Comparison of ENCODE assay signal across 12 cellular contexts in genomic region chr5:177094224-177095087, GRCh38. TPM values are rescaled to one million over a fixed set of nuclear protein-coding genes. Genes with fewer than 3 reads are reported as not detected.
A peak's percentile ranks its signal among the peaks of the same experiment; 100 is the strongest.
DNase-seq lines count a peak whose midpoint lies in the region; ATAC-seq, FAIRE-seq and TF ChIP-seq lines count a peak whose summit lies in the region.
"Had no signal": no experiment of that assay in that cellular context is flagged by ENCODE, and none has a peak within 500 bp of the region (broad histone marks: within the 10 kb centered on the region; RNA-seq: fewer than 3 reads in every experiment).

No MANE protein-coding gene starts in this region.

- POLR2A ChIA-PET in A549 (lab: Yijun Ruan, JAX): no interaction called here

- WGBS in A549 (ENCODE audit: missing lambda C conversion rate): 64% methylated on average over 10 of the region's 12 CpGs

- no peaks in the 10 kb centered on the region for H3K9me3 ChIP-seq in A549
- H3K9me3 ChIP-seq in mucosa of rectum (ENCODE audit: control insufficient read depth in 2 of 2, low read length in 2 of 2): no peaks in the 10 kb centered on the region
- H3K9me3 ChIP-seq: ascending aorta had no signal

- CTCF ChIA-PET in A549 (lab: Yijun Ruan, JAX): interaction anchor here (0.9 to 5.7 kb wide), 3 partner anchors 10 to 23 kb away, joined by 3 to 57 read pairs (median 6); no protein-coding TSS in a partner anchor

- no peak overlapping the region for H3K4me3 ChIP-seq in A549
- no peak overlapping the region for H3K4me3 ChIP-seq in NB4 (ENCODE audit: low read depth, low read length)
- H3K4me3 ChIP-seq in fibroblast of pulmonary artery (replicated peaks; ENCODE audit: low read depth, low read length): no peak overlapping the region
- H3K4me3 ChIP-seq in mucosa of rectum (ENCODE audit: low read length in 2 of 2): no peak overlapping the region
- H3K4me3 ChIP-seq: ascending aorta had no signal

- DNase-seq in A549 (ENCODE audit: low read depth in 1 of 2, low spot score in 1 of 2) (peak in 1 of 2 experiments; percentile 43), NB4 (ENCODE audit: low read depth) (peak; percentile 49), fibroblast of pulmonary artery (ENCODE audit: low read depth) (peak; percentile 92), GM10266 (ENCODE audit: extremely low spot score) (no peak), GM12891 (ENCODE audit: insufficient read length, low spot score) (no peak)
- DNase-seq: activated CD8-positive, alpha-beta T cell treated with anti-CD3 and anti-CD28 coated beads, Interleukin-2, amount 10 ng/mL, durations not matched to agents 7 days and 5 days; stimulated activated CD4-positive, alpha-beta T cell treated with anti-CD3 and anti-CD28 coated beads, Interleukin-4, amount 100 ng/mL, for 24 hours; SW 1271 had no signal

- TF ChIP-seq POLR2A in A549 (IDR thresholded peaks at IDR 0.05; ENCODE audit: low read length): no peak
- TF ChIP-seq POLR2A in NB4 (IDR thresholded peaks at IDR 0.05; ENCODE audit: extremely low read depth, insufficient read length): no peak
- TF ChIP-seq POLR2A in GM12891 (IDR thresholded peaks at IDR 0.05; ENCODE audit: low read depth, low read length): no peak

- TF ChIP-seq CTCF in A549 (IDR thresholded peaks at IDR 0.05) (no peak), NB4 (IDR thresholded peaks at IDR 0.05; ENCODE audit: low read depth, low read length) (no peak), fibroblast of pulmonary artery (IDR thresholded peaks at IDR 0.05; ENCODE audit: low read length, missing control alignments) (no peak), GM10266 (IDR thresholded peaks at IDR 0.05; ENCODE audit: control insufficient read depth, insufficient read depth, low read depth, missing control alignments) (no peak)

- no peak for TF ChIP-seq EP300 in A549 (IDR thresholded peaks at IDR 0.05)

- H3K27ac ChIP-seq in A549 (peak overlapping the region; percentile 39 to 65; a peak in 5 of 6 replicates), mucosa of rectum (ENCODE audit: low read depth in 2 of 2, low read length in 2 of 2) (peak overlapping the region; percentile 26 to 75)
- H3K27ac ChIP-seq: ascending aorta had no signal

- H3K4me2 ChIP-seq in A549: peak overlapping the region; percentile 67

- ATAC-seq in A549 (peak; percentile 5 to 21; a peak in 2 of 6 replicates), HG02759 (IDR thresholded peaks at IDR 0.05; ENCODE audit: unreplicated experiment) (no peak), GM18498 (IDR thresholded peaks at IDR 0.05; ENCODE audit: unreplicated experiment) (no peak)
- ATAC-seq: activated CD8-positive, alpha-beta T cell treated with anti-CD3 and anti-CD28 coated beads, Interleukin-2, amount 10 ng/mL, durations not matched to agents 7 days and 5 days had no signal

- peaks cover 22% of the 10 kb centered on the region for H3K4me1 ChIP-seq in A549
- peaks cover 20 to 25% of the 10 kb centered on the region in 2 donors for H3K4me1 ChIP-seq in mucosa of rectum (ENCODE audit: control insufficient read depth in 2 of 2, insufficient read depth in 2 of 2, low read length in 2 of 2)
- H3K4me1 ChIP-seq: ascending aorta had no signal

- H3K36me3 ChIP-seq in mucosa of rectum (ENCODE audit: control insufficient read depth in 2 of 2, insufficient read depth in 2 of 2, low read length in 2 of 2): peaks cover 8 to 19% of the 10 kb centered on the region in 2 donors
- H3K36me3 ChIP-seq: ascending aorta had no signal

- FAIRE-seq in A549 (lab: Jason Lieb, UNC): no peak
- FAIRE-seq in GM12891 (lab: Jason Lieb, UNC): no peak

- no peaks in the 10 kb centered on the region for H3K27me3 ChIP-seq in mucosa of rectum (ENCODE audit: control insufficient read depth in 2 of 2, insufficient read depth in 2 of 2, low read length in 2 of 2)
- H3K27me3 ChIP-seq: ascending aorta had no signal

- H3K9ac ChIP-seq in mucosa of rectum (ENCODE audit: low read depth in 1 of 2, low read length in 2 of 2): no peak overlapping the region

- TF ChIP-seq RAD21 in A549 (conservative IDR thresholded peaks at IDR 0.05 in 1 of 2, IDR thresholded peaks at IDR 0.05 in 1 of 2): no peak

TF ChIP-seq in A549, 52 proteins besides CTCF, POLR2A, EP300 and RAD21:
- peak; percentile 44 to 57; a peak in 2 of 4 replicates for TF ChIP-seq CEBPB (IDR thresholded peaks at IDR 0.05)
- TF ChIP-seq, protein P1, sequence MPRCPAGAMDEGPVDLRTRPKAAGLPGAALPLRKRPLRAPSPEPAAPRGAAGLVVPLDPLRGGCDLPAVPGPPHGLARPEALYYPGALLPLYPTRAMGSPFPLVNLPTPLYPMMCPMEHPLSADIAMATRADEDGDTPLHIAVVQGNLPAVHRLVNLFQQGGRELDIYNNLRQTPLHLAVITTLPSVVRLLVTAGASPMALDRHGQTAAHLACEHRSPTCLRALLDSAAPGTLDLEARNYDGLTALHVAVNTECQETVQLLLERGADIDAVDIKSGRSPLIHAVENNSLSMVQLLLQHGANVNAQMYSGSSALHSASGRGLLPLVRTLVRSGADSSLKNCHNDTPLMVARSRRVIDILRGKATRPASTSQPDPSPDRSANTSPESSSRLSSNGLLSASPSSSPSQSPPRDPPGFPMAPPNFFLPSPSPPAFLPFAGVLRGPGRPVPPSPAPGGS (IDR thresholded peaks at IDR 0.05): no peak
- TF ChIP-seq MAFK (IDR thresholded peaks at IDR 0.05; ENCODE audit: partially characterized antibody): peak; percentile 34

TF ChIP-seq in GM12891, 5 proteins besides CTCF, POLR2A, EP300 and RAD21:
- no peak for TF ChIP-seq SPI1 (IDR thresholded peaks at IDR 0.05; ENCODE audit: low read depth, low read length)

RNA-seq across cellular contexts. Expression of gene FGFR4, which starts 7.7 kb away (rescaled TPM):
- polyA plus RNA-seq in A549 (2011; rRNA removed) (31.8 and 34.7 TPM in 2 replicates), A549 (2017; fragmentation: RNase III; extraction: RNeasy Plus Mini Kit Qiagen cat#74134 plus additional on column Dnase treatment) (28.5 to 45.2 TPM (median 39.3 TPM) in 3 replicates)
- polyA plus RNA-seq in A549 (2012; cell fraction: cytosol; rRNA removed): 42.7 and 58.2 TPM in 2 replicates
- 140 and 196 TPM in 2 replicates for polyA plus RNA-seq in A549 (2012; cell fraction: nucleus; rRNA removed)
- 46.7 and 47.0 TPM in 2 replicates for polyA minus RNA-seq in A549 (2011; rRNA and poly(A)+ RNA removed)
- polyA plus RNA-seq in GM12891 (2012; ENCODE audit: low read depth, missing spikeins): 0.33 TPM

RNA-seq across cellular contexts. Expression of gene NSD1, which starts 39.1 kb away (rescaled TPM):
- polyA plus RNA-seq in A549 (2011; rRNA removed): 35.5 and 38.2 TPM in 2 replicates
- 6.2 and 8.1 TPM in 2 replicates for polyA plus RNA-seq in A549 (2012; cell fraction: cytosol; rRNA removed)
- 8.4 and 9.5 TPM in 2 replicates for polyA plus RNA-seq in A549 (2012; cell fraction: nucleus; rRNA removed)
- polyA plus RNA-seq in A549 (2017; fragmentation: RNase III; extraction: RNeasy Plus Mini Kit Qiagen cat#74134 plus additional on column Dnase treatment): 15.2 to 16.7 TPM (median 16.3 TPM) in 3 replicates
- 56.8 and 59.0 TPM in 2 replicates for polyA minus RNA-seq in A549 (2011; rRNA and poly(A)+ RNA removed)
- polyA plus RNA-seq in GM12891 (2012; ENCODE audit: low read depth, missing spikeins): 14.9 TPM

Comparison
In these comparisons a context has a peak if more than half of its experiments do, and no peak if none do; other contexts are left out.
1. ATAC-seq: peak in A549 (2 of 2); none in HG02759 (single experiment) and GM18498 (single experiment).
2. DNase-seq: peak in NB4 (single experiment) and fibroblast of pulmonary artery (single experiment); none in GM10266 (single experiment) and GM12891 (single experiment).